Comparison of ENCODE assay signal across 19 cellular contexts in genomic region chr1:29698626-29699025, GRCh38.
A peak's percentile ranks its signal among the peaks of the same experiment; 100 is the strongest.
DNase-seq lines count a peak whose midpoint lies in the region; ATAC-seq lines count a peak whose summit lies in the region.
"Had no signal": no experiment of that assay in that cellular context is flagged by ENCODE, and none has a peak within 500 bp of the region (broad histone marks: within the 10 kb centered on the region; RNA-seq: fewer than 3 reads in every experiment).

No MANE protein-coding gene starts in this region.

- no peaks in the 10 kb centered on the region for H3K27me3 ChIP-seq in Karpas-422 (ENCODE audit: low read length)
- no peaks in the 10 kb centered on the region for H3K27me3 ChIP-seq in effector memory CD4-positive, alpha-beta T cell (replicated peaks; ENCODE audit: control insufficient read depth, insufficient read depth, low read length, poor library complexity, severe bottlenecking)
- H3K27me3 ChIP-seq: BE2C; BLaER1 treated with 17β-estradiol and CSF1 and Interleukin-3, amounts not matched to agents 10 nM and 100 nM had no signal

- no peak for ATAC-seq in left cardiac atrium
- peak; percentile 22 for ATAC-seq in stimulated activated effector memory CD8-positive, alpha-beta T cell treated with anti-CD3 and anti-CD28 coated beads, Interleukin-12 subunit alpha, Interleukin-12 subunit beta, amount 100 ng/mL, for 72 hours

- no peaks in the 10 kb centered on the region for H3K9me3 Mint-ChIP-seq in stimulated activated effector memory CD8-positive, alpha-beta T cell treated with anti-CD3 and anti-CD28 coated beads, Interleukin-12 subunit alpha, Interleukin-12 subunit beta, amount 100 ng/mL, for 72 hours
- H3K9me3 Mint-ChIP-seq: CD4-positive, alpha-beta T cell had no signal

- H3K4me1 Mint-ChIP-seq in stimulated activated effector memory CD8-positive, alpha-beta T cell treated with anti-CD3 and anti-CD28 coated beads, Interleukin-12 subunit alpha, Interleukin-12 subunit beta, amount 100 ng/mL, for 72 hours = peaks cover 6% of the 10 kb centered on the region
- H3K4me1 Mint-ChIP-seq: CD14-positive monocyte; CD8-positive, alpha-beta memory T cell had no signal

- H3K79me2 ChIP-seq in Karpas-422 (ENCODE audit: low read length) = no peaks in the 10 kb centered on the region

- peak; percentile 57 for DNase-seq in cardiac septum (ENCODE audit: low spot score)
- DNase-seq in left cardiac atrium = no peak
- peak; percentile 2 for DNase-seq in Karpas-422
- DNase-seq in mesenteric fat pad (ENCODE audit: low spot score) = peak; percentile 73
- no peak for DNase-seq in stimulated activated effector memory CD8-positive, alpha-beta T cell treated with anti-CD3 and anti-CD28 coated beads, Interleukin-12 subunit alpha, Interleukin-12 subunit beta, amount 100 ng/mL, for 72 hours (ENCODE audit: low spot score in 2 of 2)
- no peak for DNase-seq in DMS114 treated with DMSO at 0.1 percent for 48 hours (lab: John Stamatoyannopoulos, UW; ENCODE audit: unreplicated experiment)
- no peak for DNase-seq in effector memory CD4-positive, alpha-beta T cell
- DNase-seq in H4 (ENCODE audit: low spot score) = no peak
- DNase-seq: AML-193; CD4-positive, alpha-beta T cell; CD8-positive, alpha-beta memory T cell; DMS79 treated with DMSO at 0.1 percent for 48 hours; GF-D8; GOT3; HCEC 1CT had no signal

- no peak overlapping the region for H3K27ac Mint-ChIP-seq in stimulated activated effector memory CD8-positive, alpha-beta T cell treated with anti-CD3 and anti-CD28 coated beads, Interleukin-12 subunit alpha, Interleukin-12 subunit beta, amount 100 ng/mL, for 72 hours
- H3K27ac Mint-ChIP-seq: CD14-positive monocyte; CD4-positive, alpha-beta T cell; CD8-positive, alpha-beta memory T cell had no signal

- no peaks in the 10 kb centered on the region for H3K36me3 ChIP-seq in Karpas-422 (ENCODE audit: insufficient read depth, low read length)
- H3K36me3 ChIP-seq in effector memory CD4-positive, alpha-beta T cell (ENCODE audit: control insufficient read depth, insufficient read depth, low read length) = no peaks in the 10 kb centered on the region
- H3K36me3 ChIP-seq: BE2C; BLaER1 treated with 17β-estradiol and CSF1 and Interleukin-3, amounts not matched to agents 10 nM and 100 nM had no signal

- no peak overlapping the region for H3K27ac ChIP-seq in Karpas-422 (ENCODE audit: low read length)
- H3K27ac ChIP-seq in effector memory CD4-positive, alpha-beta T cell (ENCODE audit: insufficient read depth, low read length, poor library complexity, severe bottlenecking) = no peak overlapping the region
- H3K27ac ChIP-seq: A549; BLaER1 treated with 17β-estradiol and CSF1 and Interleukin-3, amounts not matched to agents 10 nM and 100 nM had no signal

- H3K9me2 ChIP-seq in Karpas-422 (replicated peaks; ENCODE audit: insufficient read depth, low read length) = no peaks in the 10 kb centered on the region

- H3K4me3 ChIP-seq in Karpas-422 (ENCODE audit: low read length) = no peak overlapping the region
- no peak overlapping the region for H3K4me3 ChIP-seq in effector memory CD4-positive, alpha-beta T cell (ENCODE audit: insufficient read depth, low read depth, low read length, poor library complexity, severe bottlenecking)
- H3K4me3 ChIP-seq: A549; BLaER1 treated with 17β-estradiol and CSF1 and Interleukin-3, amounts not matched to agents 10 nM and 100 nM had no signal

- no peaks in the 10 kb centered on the region for H3K4me1 ChIP-seq in Karpas-422 (ENCODE audit: low read length)
- H3K4me1 ChIP-seq in effector memory CD4-positive, alpha-beta T cell (ENCODE audit: control insufficient read depth, insufficient read depth, low read length, poor library complexity, severe bottlenecking) = no peaks in the 10 kb centered on the region
- H3K4me1 ChIP-seq: A549, BE2C had no signal

- H3K4me3 Mint-ChIP-seq in stimulated activated effector memory CD8-positive, alpha-beta T cell treated with anti-CD3 and anti-CD28 coated beads, Interleukin-12 subunit alpha, Interleukin-12 subunit beta, amount 100 ng/mL, for 72 hours = no peak overlapping the region
- H3K4me3 Mint-ChIP-seq: CD14-positive monocyte; CD4-positive, alpha-beta T cell; CD8-positive, alpha-beta memory T cell had no signal

- no peak overlapping the region for H2AFZ ChIP-seq in Karpas-422 (ENCODE audit: low read length)

- no peaks in the 10 kb centered on the region for H3K9me3 ChIP-seq in Karpas-422 (ENCODE audit: low read length)
- H3K9me3 ChIP-seq in effector memory CD4-positive, alpha-beta T cell (ENCODE audit: control insufficient read depth, low read length) = no peaks in the 10 kb centered on the region
- H3K9me3 ChIP-seq: A549, BE2C had no signal

- H3K9ac ChIP-seq in Karpas-422 (ENCODE audit: low read length) = no peak overlapping the region
- H3K9ac ChIP-seq: BLaER1 treated with 17β-estradiol and CSF1 and Interleukin-3, amounts not matched to agents 10 nM and 100 nM had no signal

- no peaks in the 10 kb centered on the region for H4K20me1 ChIP-seq in Karpas-422 (ENCODE audit: insufficient read depth, low read depth, low read length)
- H4K20me1 ChIP-seq: BLaER1 treated with 17β-estradiol and CSF1 and Interleukin-3, amounts not matched to agents 10 nM and 100 nM had no signal

- H3K36me3 Mint-ChIP-seq in stimulated activated effector memory CD8-positive, alpha-beta T cell treated with anti-CD3 and anti-CD28 coated beads, Interleukin-12 subunit alpha, Interleukin-12 subunit beta, amount 100 ng/mL, for 72 hours = no peaks in the 10 kb centered on the region
- H3K36me3 Mint-ChIP-seq: CD14-positive monocyte; CD8-positive, alpha-beta memory T cell had no signal

- intact Hi-C loops in cardiac septum (cut with DNase I) (no loop called here), left cardiac atrium (cut with DNase I) (no loop called here)

- no peak overlapping the region for H3K4me2 ChIP-seq in Karpas-422 (ENCODE audit: low read depth, low read length, poor library complexity, severe bottlenecking)
- H3K4me2 ChIP-seq: A549 had no signal

Comparison
In these comparisons a context has a peak if more than half of its experiments do, and no peak if none do; other contexts are left out.
1. DNase-seq: peak in cardiac septum (single experiment), Karpas-422 (single experiment) and mesenteric fat pad (single experiment); none in left cardiac atrium (single experiment), stimulated activated effector memory CD8-positive, alpha-beta T cell treated with anti-CD3 and anti-CD28 coated beads, Interleukin-12 subunit alpha, Interleukin-12 subunit beta, amount 100 ng/mL, for 72 hours (0 of 2), DMS114 treated with DMSO at 0.1 percent for 48 hours (single experiment), effector memory CD4-positive, alpha-beta T cell (0 of 3) and H4 (single experiment).